Comparison of ENCODE assay signal across 13 cellular contexts in the genomic region with DNA sequence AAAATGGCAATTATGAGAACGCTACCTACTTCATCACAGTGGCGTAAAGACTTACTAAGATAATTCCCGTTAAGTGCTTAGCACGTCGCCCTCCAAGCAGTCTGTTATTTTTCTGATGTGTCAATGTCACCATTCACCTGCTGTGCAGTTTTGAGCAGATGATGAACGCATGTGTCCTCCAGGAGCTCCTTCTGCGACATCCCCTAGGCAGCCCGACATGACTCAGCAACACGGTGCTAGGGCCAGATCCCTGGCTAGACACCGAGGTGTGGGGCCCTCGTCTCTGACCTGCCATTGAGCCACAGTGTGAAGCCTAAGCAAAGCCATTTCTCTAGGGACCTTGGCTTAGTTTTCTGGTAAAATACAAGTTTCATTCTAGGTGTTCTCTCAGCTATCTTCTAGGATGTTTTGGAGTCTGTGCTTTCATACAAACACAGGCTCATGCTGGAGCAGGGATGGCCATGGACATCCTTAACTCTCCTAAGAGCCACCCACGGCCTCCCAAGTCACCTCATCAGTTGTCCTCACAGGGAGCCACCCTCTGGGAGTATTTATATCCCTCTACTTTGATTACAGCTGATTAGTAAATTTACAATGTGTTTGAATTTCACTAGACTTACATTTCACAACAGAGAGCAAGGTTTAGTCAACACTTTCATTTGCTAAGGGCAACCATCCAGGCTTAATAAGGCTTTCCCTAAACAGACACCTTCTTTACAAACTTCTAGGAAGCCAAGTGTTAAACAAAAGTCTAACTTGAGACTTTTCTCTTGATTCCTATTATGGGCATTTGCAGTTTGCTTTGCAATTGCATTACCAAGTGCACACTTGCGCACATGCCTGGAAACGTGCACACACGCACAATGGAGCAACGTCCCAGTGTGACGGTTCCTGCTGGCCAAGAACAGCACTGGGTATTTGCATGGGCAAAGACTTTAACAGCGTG.
A peak's percentile ranks its signal among the peaks of the same experiment; 100 is the strongest.
DNase-seq lines count a peak whose midpoint lies in the region; ATAC-seq and TF ChIP-seq lines count a peak whose summit lies in the region.
"Had no signal": no experiment of that assay in that cellular context is flagged by ENCODE, and none has a peak within 500 bp of the region (broad histone marks: within the 10 kb centered on the region; RNA-seq: fewer than 3 reads in every experiment).

No MANE protein-coding gene starts in this region.

- peaks cover 21% of the 10 kb centered on the region for H3K9me3 Mint-ChIP-seq in T-helper 1 cell treated with Interleukin-12 subunit alpha and Interleukin-12 subunit beta and Interleukin-4 antibody, amounts not matched to agents 30 μg/mL and 1 μg/mL, for 36 hours
- peaks cover 0 to 19% of the 10 kb centered on the region in 2 donors for H3K9me3 Mint-ChIP-seq in activated naive CD4-positive, alpha-beta T cell treated with anti-CD3 and anti-CD28 coated beads, Interleukin-2, amount 50 U/mL, for 72 hours

- H3K36me3 ChIP-seq in OCI-LY3 (replicated peaks; ENCODE audit: low read depth, low read length) (peaks cover 11% of the 10 kb centered on the region), esophagus muscularis mucosa (no peaks in the 10 kb centered on the region)
- H3K36me3 ChIP-seq: adrenal gland had no signal

- H3K9ac ChIP-seq in OCI-LY3 (ENCODE audit: low read length), result peak overlapping the region; percentile 74; the same call in 1 of the 2 replicates

- H3K36me3 Mint-ChIP-seq in T-helper 1 cell treated with Interleukin-12 subunit alpha and Interleukin-12 subunit beta and Interleukin-4 antibody, amounts not matched to agents 30 μg/mL and 1 μg/mL, for 36 hours (ENCODE audit: low read depth), result peaks cover 31% of the 10 kb centered on the region
- peaks cover 10 to 27% of the 10 kb centered on the region in 2 donors for H3K36me3 Mint-ChIP-seq in activated naive CD4-positive, alpha-beta T cell treated with anti-CD3 and anti-CD28 coated beads, Interleukin-2, amount 50 U/mL, for 72 hours

- H3K79me2 ChIP-seq in OCI-LY3 (ENCODE audit: low read length), result no peaks in the 10 kb centered on the region

- peak overlapping the region; percentile 85 for H3K4me2 ChIP-seq in OCI-LY3 (ENCODE audit: low read length)

- peaks cover 87% of the 10 kb centered on the region for H3K4me1 Mint-ChIP-seq in T-helper 1 cell treated with Interleukin-12 subunit alpha and Interleukin-12 subunit beta and Interleukin-4 antibody, amounts not matched to agents 30 μg/mL and 1 μg/mL, for 36 hours (ENCODE audit: low read depth)

- H3K27me3 ChIP-seq in OCI-LY3 (ENCODE audit: low read depth, low read length) (no peaks in the 10 kb centered on the region), esophagus muscularis mucosa (no peaks in the 10 kb centered on the region)
- H3K27me3 ChIP-seq: adrenal gland had no signal

- intact Hi-C loops in esophagus muscularis mucosa (cut with DNase I), result no loop called here

- no peaks in the 10 kb centered on the region for H3K27me3 Mint-ChIP-seq in T-helper 1 cell treated with Interleukin-12 subunit alpha and Interleukin-12 subunit beta and Interleukin-4 antibody, amounts not matched to agents 30 μg/mL and 1 μg/mL, for 36 hours (ENCODE audit: low read depth)

- H3K9me3 ChIP-seq in OCI-LY3 (ENCODE audit: insufficient read depth, low read length) (peaks cover 4% of the 10 kb centered on the region; the same call in 1 of the 2 replicates), esophagus muscularis mucosa (no peaks in the 10 kb centered on the region)
- H3K9me3 ChIP-seq: adrenal gland had no signal

- peak; percentile 5 for TF ChIP-seq EP300 in esophagus muscularis mucosa (IDR thresholded peaks at IDR 0.05)

- H3K4me1 ChIP-seq in OCI-LY3 (ENCODE audit: low read length), result peaks cover 100% of the 10 kb centered on the region
- peaks cover 0 to 45% (median 38%) of the 10 kb centered on the region in 4 donors for H3K4me1 ChIP-seq in esophagus muscularis mucosa

- H4K20me1 ChIP-seq in OCI-LY3 (ENCODE audit: insufficient read depth, low read length), result no peaks in the 10 kb centered on the region

- ATAC-seq in HG03469 (IDR thresholded peaks at IDR 0.05; ENCODE audit: unreplicated experiment), result no peak
- no peak for ATAC-seq in activated naive CD4-positive, alpha-beta T cell treated with anti-CD3 and anti-CD28 coated beads, Interleukin-2, amount 50 U/mL, for 72 hours

- TF ChIP-seq CTCF in OCI-LY3 (IDR thresholded peaks at IDR 0.05; ENCODE audit: low read depth, low read length), result no peak
- no peak for TF ChIP-seq CTCF in esophagus muscularis mucosa (IDR thresholded peaks at IDR 0.05)

- DNase-seq in T-helper 1 cell, result no peak
- no peak for DNase-seq in esophagus muscularis mucosa (ENCODE audit: extremely low spot score)
- DNase-seq in renal cortical epithelial cell (ENCODE audit: low read depth), result peak; percentile 16
- no peak for DNase-seq in activated naive CD4-positive, alpha-beta T cell treated with anti-CD3 and anti-CD28 coated beads, Interleukin-2, amount 50 U/mL, for 72 hours (ENCODE audit: low spot score in 2 of 2)
- no peak for DNase-seq in activated CD4-positive, CD25-positive, alpha-beta regulatory T cell treated with anti-CD3 and anti-CD28 coated beads, Interleukin-2, amount 50 U/mL, for 72 hours
- DNase-seq: NCI-H187 treated with DMSO at 0.1 percent for 48 hours; stimulated activated CD4-positive, alpha-beta T cell treated with anti-CD3 and anti-CD28 coated beads, Interleukin-2, amount 100 ng/mL, for 24 hours had no signal

- WGBS in esophagus muscularis mucosa, result 83% methylated on average over 18 of the region's 18 CpGs

- peak overlapping the region; percentile 27 for H3K27ac Mint-ChIP-seq in T-helper 1 cell treated with Interleukin-12 subunit alpha and Interleukin-12 subunit beta and Interleukin-4 antibody, amounts not matched to agents 30 μg/mL and 1 μg/mL, for 36 hours
- H3K27ac Mint-ChIP-seq in activated naive CD4-positive, alpha-beta T cell treated with anti-CD3 and anti-CD28 coated beads, Interleukin-2, amount 50 U/mL, for 72 hours, result no peak overlapping the region
- H3K27ac Mint-ChIP-seq: activated T-helper 1 cell treated with anti-CD3 and anti-CD28 coated beads, Interleukin-12 subunit alpha, Interleukin-12 subunit beta, Interleukin-2, Interleukin-4 antibody, amounts not matched to agents 30 ng/mL and 10 ng/mL and 1 ng/mL, durations not matched to agents 14 hours and 24 hours and 36 hours had no signal

- peak overlapping the region; percentile 41 for H3K4me3 Mint-ChIP-seq in T-helper 1 cell treated with Interleukin-12 subunit alpha and Interleukin-12 subunit beta and Interleukin-4 antibody, amounts not matched to agents 30 μg/mL and 1 μg/mL, for 36 hours
- H3K4me3 Mint-ChIP-seq: activated T-helper 1 cell treated with anti-CD3 and anti-CD28 coated beads, Interleukin-12 subunit alpha, Interleukin-12 subunit beta, Interleukin-2, Interleukin-4 antibody, amounts not matched to agents 30 ng/mL and 10 ng/mL and 1 ng/mL, durations not matched to agents 14 hours and 24 hours and 36 hours had no signal

- peak overlapping the region; percentile 93; the same call in 1 of the 2 replicates for H3K27ac ChIP-seq in OCI-LY3 (ENCODE audit: low read length)
- peak overlapping the region; percentile 7 to 63 (median 52) for H3K27ac ChIP-seq in esophagus muscularis mucosa (replicated peaks in 1 of 4)
- H3K27ac ChIP-seq: adrenal gland, SK-N-MC had no signal

- H2AFZ ChIP-seq in OCI-LY3 (ENCODE audit: low read depth, low read length), result peak overlapping the region; percentile 12; the same call in 1 of the 2 replicates

- no peak for TF ChIP-seq POLR2A in esophagus muscularis mucosa (IDR thresholded peaks at IDR 0.05; ENCODE audit: low read depth)

- H3K4me3 ChIP-seq in OCI-LY3 (ENCODE audit: low read length) (no peak overlapping the region), esophagus muscularis mucosa (no peak overlapping the region)
- H3K4me3 ChIP-seq: adrenal gland, SK-N-MC had no signal
